Comparison of ENCODE assay signal across 8 cellular contexts in genomic region chr15:92831459-92832229, GRCh38.
DNase-seq lines count a peak whose midpoint lies in the region; FAIRE-seq and TF ChIP-seq lines count a peak whose summit lies in the region.

No MANE protein-coding gene starts in this region.

- intact Hi-C loops in stomach (cut with DNase I; ENCODE audit: low total_unique reads) = no loop called here

- no peaks in the 10 kb centered on the region for H3K27me3 ChIP-seq in stomach

- peak overlapping the region; percentile 98 for H3K27ac Mint-ChIP-seq in neural crest cell (ENCODE audit: unreplicated experiment)

- TF ChIP-seq CTCF in RWPE1 (conservative IDR thresholded peaks at IDR 0.05; ENCODE audit: low read depth) (no peak), fibroblast of pulmonary artery (IDR thresholded peaks at IDR 0.05; ENCODE audit: low read length, missing control alignments) (no peak), neural crest cell (conservative IDR thresholded peaks at IDR 0.05) (no peak), stomach (IDR thresholded peaks at IDR 0.05) (no peak)

- peak overlapping the region; percentile 15 for H3K4me3 ChIP-seq in fibroblast of pulmonary artery (replicated peaks; ENCODE audit: low read depth, low read length)
- peak overlapping the region; percentile 3 to 34 (median 26) for H3K4me3 ChIP-seq in stomach

- POLR2A ChIA-PET in RWPE1 (lab: Yijun Ruan, JAX; ENCODE audit: low non-redundant PET) = interaction anchor here (0.5 to 2.6 kb wide), 5 partner anchors 10 to 54 kb away, joined by 3 to 22 read pairs (median 3); no protein-coding TSS in a partner anchor

- TF ChIP-seq EP300 in stomach (IDR thresholded peaks at IDR 0.05) = no peak

- no peaks in the 10 kb centered on the region for H3K27me3 Mint-ChIP-seq in neural crest cell (ENCODE audit: low read depth)

- peaks cover 21 to 48% (median 36%) of the 10 kb centered on the region in 4 donors for H3K4me1 ChIP-seq in stomach

- 0 to 1% (median 0%) methylated on average over 6 to 12 of the region's 12 CpGs for WGBS in stomach, 5 donors

- peak overlapping the region; percentile 95 for H3K27ac ChIP-seq in RWPE1
- H3K27ac ChIP-seq in stomach = peak overlapping the region; percentile 85 to 97 (median 93)

- H3K9me3 ChIP-seq in stomach = no peaks in the 10 kb centered on the region

- peak overlapping the region; percentile 87 for H3K4me3 Mint-ChIP-seq in neural crest cell

- no peaks in the 10 kb centered on the region for H3K9me3 Mint-ChIP-seq in neural crest cell

- TF ChIP-seq POLR2A in H54 (IDR thresholded peaks at IDR 0.05; ENCODE audit: low read depth, low read length) (peak; percentile 37; the same call in 1 of the 2 replicates), stomach (IDR thresholded peaks at IDR 0.05) (peak in 2 of 4 donors; percentile 71 to 82)

- CTCF ChIA-PET in RWPE1 (lab: Yijun Ruan, JAX) = interaction anchor here (0.6 kb wide), 1 partner anchor 23 kb away, joined by 4 read pairs; no protein-coding TSS in a partner anchor

- peaks cover 52% of the 10 kb centered on the region for H3K4me1 Mint-ChIP-seq in neural crest cell

- no peaks in the 10 kb centered on the region for H3K36me3 Mint-ChIP-seq in neural crest cell (ENCODE audit: low read depth)

- no peaks in the 10 kb centered on the region for H3K36me3 ChIP-seq in stomach

- FAIRE-seq in H54 (lab: Jason Lieb, UNC) = peak; percentile 68

- DNase-seq in EL (peak; percentile 91), H54 (ENCODE audit: insufficient read length, low spot score) (peak; percentile 54), LoVo (ENCODE audit: low spot score) (peak; percentile 94), RWPE1 (ENCODE audit: low spot score) (peak; percentile 95), fibroblast of pulmonary artery (ENCODE audit: low read depth) (peak; percentile 99), neural crest cell (ENCODE audit: low read depth, low spot score) (peak; percentile 75), stomach (peak; percentile 90)
- DNase-seq in activated T-helper 9 cell treated with anti-CD3 and anti-CD28 coated beads, Interleukin-2, amount 50 U/mL, for 16 hours (ENCODE audit: low read depth) = peak; percentile 80

Comparison
In these comparisons a context has a peak if more than half of its experiments do, and no peak if none do; other contexts are left out.
1. Peak in every context shown above with its lines: DNase-seq, H3K4me3 ChIP-seq and H3K27ac ChIP-seq.